8 cellular contexts compared by ENCODE assay signal in genomic region chr5:123344819-123345426, GRCh38.
A peak's percentile ranks its signal among the peaks of the same experiment; 100 is the strongest.
DNase-seq lines count a peak whose midpoint lies in the region; ATAC-seq, FAIRE-seq and TF ChIP-seq lines count a peak whose summit lies in the region.

No MANE protein-coding gene starts in this region.

- H4K20me1 ChIP-seq in H1 (replicated peaks in 1 of 2; ENCODE audit: control insufficient read depth in 1 of 2, insufficient read depth in 2 of 2, low read length in 2 of 2) = no peaks in the 10 kb centered on the region

- H3K23me2 ChIP-seq in H1 (ENCODE audit: low read depth, low read length) = no peaks in the 10 kb centered on the region

- H2BK20ac ChIP-seq in H1 (ENCODE audit: low read length) = no peak overlapping the region

- no peak overlapping the region for H2BK5ac ChIP-seq in H1 (ENCODE audit: low read depth, low read length)

- no peak overlapping the region for H2BK15ac ChIP-seq in H1 (ENCODE audit: low read length)

- WGBS in heart right ventricle, 2 donors = 51 to 53% methylated on average over 4 of the region's 4 CpGs
- 64% methylated on average over 4 of the region's 4 CpGs; no CpG with 5 or more reads in 1 of the 2 experiments for WGBS in H1 (ENCODE audit: extremely low coverage in 1 of 2, insufficient coverage in 1 of 2, insufficient read length in 1 of 2, insufficient replicate concordance in 2 of 2, low coverage in 1 of 2, low lambda C conversion rate in 2 of 2, missing lambda C conversion rate in 1 of 2), 2 experiments

- no peaks in the 10 kb centered on the region for H3K79me2 ChIP-seq in H1 (ENCODE audit: control insufficient read depth in 1 of 2, insufficient read depth in 2 of 2, low read length in 2 of 2)

- peaks cover 5% of the 10 kb centered on the region for H3K4me1 Mint-ChIP-seq in nephron progenitor cell

- TF ChIP-seq POLR2A in H1 (IDR thresholded peaks at IDR 0.05; ENCODE audit: control extremely low read depth in 1 of 2, low read depth in 2 of 2, low read length in 2 of 2) = no peak

- H3K27ac ChIP-seq in heart right ventricle (no peak overlapping the region), H1 (ENCODE audit: low read depth, low read length) (no peak overlapping the region)

- no peak overlapping the region for H4K91ac ChIP-seq in H1 (replicated peaks; ENCODE audit: insufficient read length, low read length)

- H3K23ac ChIP-seq in H1 (ENCODE audit: insufficient read length) = no peak overlapping the region

- H3K4me3 Mint-ChIP-seq in nephron progenitor cell = no peak overlapping the region

- H3K9me3 ChIP-seq in heart right ventricle (no peaks in the 10 kb centered on the region), H1 (ENCODE audit: insufficient read depth in 2 of 2, low read depth in 1 of 2, low read length in 1 of 2) (no peaks in the 10 kb centered on the region)

- no peak overlapping the region for H2AK5ac ChIP-seq in H1 (ENCODE audit: low read depth, low read length)

- H2BK12ac ChIP-seq in H1 (ENCODE audit: low read depth, low read length) = no peak overlapping the region

- no peak overlapping the region for H4K8ac ChIP-seq in H1 (ENCODE audit: extremely low read depth, insufficient read depth, low read length)

- H4K5ac ChIP-seq in H1 (ENCODE audit: insufficient read length, low read depth, low read length) = no peak overlapping the region

- FAIRE-seq in H1 (lab: Jason Lieb, UNC) = peak; percentile 52

- H3K27ac Mint-ChIP-seq in nephron progenitor cell = no peak overlapping the region

- CTCF ChIA-PET in H1 (lab: Charles Lee; ENCODE audit: partially characterized antibody) = interaction anchor here (0.7 to 3.3 kb wide), 22 partner anchors 9 to 886 kb away, joined by 3 to 13 read pairs (median 3); no protein-coding TSS in a partner anchor

- H3K9ac ChIP-seq in H1 (replicated peaks in 1 of 4; ENCODE audit: extremely low read depth in 1 of 4, low read depth in 3 of 4, low read length in 3 of 4) = no peak overlapping the region

- no peak overlapping the region for H3K56ac ChIP-seq in H1 (replicated peaks; ENCODE audit: insufficient read length, low read depth, low read length)

- H3K27me3 ChIP-seq in heart right ventricle (no peaks in the 10 kb centered on the region), H1 (replicated peaks in 1 of 4; ENCODE audit: control insufficient read depth in 3 of 4, extremely low read depth in 1 of 4, insufficient read depth in 3 of 4, low read length in 3 of 4) (no peaks in the 10 kb centered on the region)

- ATAC-seq in heart right ventricle (no peak), HG03432 (IDR thresholded peaks at IDR 0.05; ENCODE audit: unreplicated experiment) (no peak), GM19395 (IDR thresholded peaks at IDR 0.05; ENCODE audit: unreplicated experiment) (no peak), GM19023 (IDR thresholded peaks at IDR 0.05; ENCODE audit: unreplicated experiment) (no peak)

- H3K4ac ChIP-seq in H1 (replicated peaks; ENCODE audit: insufficient read length, low read depth, low read length) = no peak overlapping the region

- no peak for TF ChIP-seq EP300 in H1 (IDR thresholded peaks at IDR 0.05; ENCODE audit: borderline replicate concordance in 1 of 2, low read depth in 2 of 2, low read length in 2 of 2)

- H2AFZ ChIP-seq in H1 (ENCODE audit: low read length) = no peak overlapping the region

- DNase-seq in heart right ventricle = peak in 1 of 2 donors; percentile 14
- no peak for DNase-seq in cardiac septum (ENCODE audit: low spot score)
- peak; percentile 40 for DNase-seq in NCI-H748 treated with DMSO at 0.1 percent for 48 hours (lab: John Stamatoyannopoulos, UW)
- DNase-seq in H1 (ENCODE audit: low read depth in 1 of 2, low spot score in 2 of 2) = no peak
- peak; percentile 5 for DNase-seq in nephron progenitor cell

- TF ChIP-seq RAD21 in H1 (IDR thresholded peaks at IDR 0.05 in 1 of 2, conservative IDR thresholded peaks at IDR 0.05 in 1 of 2; ENCODE audit: low read depth in 2 of 2, low read length in 2 of 2) = peak; percentile 74 to 79

- POLR2A ChIA-PET in H1 (lab: Charles Lee; ENCODE audit: partially characterized antibody) = interaction anchor here (0.7 kb wide), 1 partner anchor 33 kb away, joined by 3 read pairs; no protein-coding TSS in a partner anchor

- no peak overlapping the region for H3K18ac ChIP-seq in H1 (ENCODE audit: extremely low read depth, low read length)

- no peak overlapping the region for H3K14ac ChIP-seq in H1 (ENCODE audit: insufficient read length)

- intact Hi-C loops in heart right ventricle (cut with DNase I) = loop anchor here in 9 of 10 donors (5.0 to 10.0 kb wide), 5 partner anchors 448 to 840 kb away; no protein-coding TSS in a partner anchor
- intact Hi-C loops in cardiac septum (cut with DNase I) = loop anchor here (10.0 kb wide), 2 partner anchors 310 to 450 kb away; partner anchors contain the start of gene PPIC

- TF ChIP-seq CTCF in heart right ventricle (IDR thresholded peaks at IDR 0.05) (peak in 8 of 9 donors; percentile 37 to 78 (median 65)), H1 (IDR thresholded peaks at IDR 0.05; ENCODE audit: control extremely low read depth in 1 of 3, insufficient read depth in 1 of 3, low read depth in 1 of 3, low read length in 3 of 3) (peak in 2 of 3 experiments; percentile 49 to 64; a peak in 2 of 4 replicates), nephron progenitor cell (IDR thresholded peaks at IDR 0.05) (peak; percentile 59)

- H3K36me3 ChIP-seq in heart right ventricle = peaks cover 0 to 47% (median 17%) of the 10 kb centered on the region in 9 donors
- H3K36me3 ChIP-seq in H1 (ENCODE audit: control insufficient read depth in 2 of 4, insufficient read depth in 4 of 4, low read length in 3 of 4) = peaks cover 0 to 10% (median 0%) of the 10 kb centered on the region in 4 experiments; a peak in 4 of 8 replicates

- H2BK120ac ChIP-seq in H1 (replicated peaks; ENCODE audit: low read depth, low read length) = no peak overlapping the region

- H3K4me1 ChIP-seq in heart right ventricle (no peaks in the 10 kb centered on the region), H1 (replicated peaks in 1 of 4; ENCODE audit: control insufficient read depth in 3 of 4, insufficient read depth in 4 of 4, low read length in 3 of 4) (no peaks in the 10 kb centered on the region)

- H3K79me1 ChIP-seq in H1 (ENCODE audit: low read depth, low read length) = no peaks in the 10 kb centered on the region

- H3K36me3 Mint-ChIP-seq in nephron progenitor cell (ENCODE audit: low read depth) = peaks cover 22% of the 10 kb centered on the region

- H3K27me3 Mint-ChIP-seq in nephron progenitor cell (ENCODE audit: low read depth, poor library complexity) = no peaks in the 10 kb centered on the region

- H3K9me3 Mint-ChIP-seq in nephron progenitor cell = no peaks in the 10 kb centered on the region

- no peak overlapping the region for H3K4me2 ChIP-seq in H1 (ENCODE audit: insufficient read depth in 1 of 2, low read depth in 2 of 2, low read length in 2 of 2)

- H3K4me3 ChIP-seq in heart right ventricle = no peak overlapping the region
- H3K4me3 ChIP-seq in H1 (ENCODE audit: extremely low read depth in 1 of 4, insufficient read depth in 2 of 4, low read depth in 3 of 4, low read length in 4 of 4) = no peak overlapping the region

TF ChIP-seq in H1, 55 proteins besides CTCF, POLR2A, EP300 and RAD21:
- no peak for TF ChIP-seq FOSL1 (IDR thresholded peaks at IDR 0.05; ENCODE audit: insufficient read depth, low read depth, low read length)
- TF ChIP-seq JUN (IDR thresholded peaks at IDR 0.05; ENCODE audit: low read depth, low read length) = no peak
- TF ChIP-seq TEAD4 (IDR thresholded peaks at IDR 0.05; ENCODE audit: low read depth, low read length) = no peak
- TF ChIP-seq MAX (IDR thresholded peaks at IDR 0.05) = no peak
- TF ChIP-seq SRF (IDR thresholded peaks at IDR 0.05; ENCODE audit: low read depth, low read length) = no peak
- TF ChIP-seq EGR1 (IDR thresholded peaks at IDR 0.05; ENCODE audit: borderline replicate concordance, low read depth, low read length) = no peak
- no peak for TF ChIP-seq BRCA1 (IDR thresholded peaks at IDR 0.05; ENCODE audit: low read depth, low read length)
- TF ChIP-seq TBP (IDR thresholded peaks at IDR 0.05; ENCODE audit: low read depth, low read length) = no peak
- TF ChIP-seq KDM1A (IDR thresholded peaks at IDR 0.05; ENCODE audit: borderline replicate concordance, low read length) = no peak
- no peak for TF ChIP-seq BCL11A (IDR thresholded peaks at IDR 0.05; ENCODE audit: low read depth in 2 of 2, low read length in 2 of 2)
- TF ChIP-seq CTBP2 (IDR thresholded peaks at IDR 0.05; ENCODE audit: borderline replicate concordance, insufficient read depth, insufficient read length, low read length) = no peak
- no peak for TF ChIP-seq ZNF274 (IDR thresholded peaks at IDR 0.05; ENCODE audit: borderline replicate concordance, extremely low read depth, low read length)
- TF ChIP-seq PHF8 (conservative IDR thresholded peaks at IDR 0.05; ENCODE audit: low read depth, low read length) = no peak
- no peak for TF ChIP-seq CREB1 (IDR thresholded peaks at IDR 0.05)
- TF ChIP-seq SP4 (IDR thresholded peaks at IDR 0.05; ENCODE audit: low read length) = no peak
- no peak for TF ChIP-seq SAP30 (IDR thresholded peaks at IDR 0.05; ENCODE audit: insufficient read depth, insufficient replicate concordance, low read length)
- TF ChIP-seq GTF2F1 (IDR thresholded peaks at IDR 0.05; ENCODE audit: borderline replicate concordance, low read depth, low read length) = no peak
- no peak for TF ChIP-seq TAF1 (IDR thresholded peaks at IDR 0.05; ENCODE audit: low read depth, low read length)
- TF ChIP-seq CBX5 (IDR thresholded peaks at IDR 0.05; ENCODE audit: low read depth, low read length) = no peak

Comparison
In these comparisons a context has a peak if more than half of its experiments do, and no peak if none do; other contexts are left out.
1. DNase-seq: peak in NCI-H748 treated with DMSO at 0.1 percent for 48 hours (single experiment) and nephron progenitor cell (single experiment); none in cardiac septum (single experiment) and H1 (0 of 2).
2. Peak in every context shown above with its lines, with median percentiles within 50 percentile points of each other: CTCF ChIP-seq.